In genomic region chr1:160030657-160031367, GRCh38 we compare ENCODE assay signal across 8 cellular contexts. TPM values are rescaled to one million over a fixed set of nuclear protein-coding genes. Genes with fewer than 3 reads are reported as not detected.
DNase-seq lines count a peak whose midpoint lies in the region; ATAC-seq and TF ChIP-seq lines count a peak whose summit lies in the region.

No MANE protein-coding gene starts in this region.

- no peaks in the 10 kb centered on the region for H3K36me3 ChIP-seq in kidney epithelial cell (ENCODE audit: control insufficient read depth, insufficient read depth, low read length)

- in situ Hi-C loops in KBM-7 (cut with MboI; ENCODE audit: low pct_unique_long_range_greater_than_20kb, low sequenced_read_pairs), result no loop called here
- in situ Hi-C loops in astrocyte of the spinal cord (cut with HindIII; ENCODE audit: low sequenced_read_pairs), result no loop called here

- H3K4me3 ChIP-seq in astrocyte of the spinal cord (ENCODE audit: low read depth, low read length) (peak overlapping the region; percentile 70), kidney epithelial cell (ENCODE audit: low read depth, low read length) (peak overlapping the region; percentile 77)

- DNase-seq in AG20443 (ENCODE audit: low spot score) (peak; percentile 22), KBM-7 (peak; percentile 29), astrocyte of the spinal cord (ENCODE audit: low read depth, low spot score) (no peak), kidney epithelial cell (ENCODE audit: low read depth) (no peak), epidermal melanocyte (ENCODE audit: insufficient read length, low spot score) (no peak), NK-92 (lab: John Stamatoyannopoulos, UW; ENCODE audit: unreplicated experiment) (no peak)

- peaks cover 5% of the 10 kb centered on the region for H3K36me3 Mint-ChIP-seq in stimulated activated naive CD8-positive, alpha-beta T cell treated with anti-CD3 and anti-CD28 coated beads, Interleukin-15, Interleukin-2, amounts not matched to agents 100 ng/mL and 50 ng/mL, for 24 hours (ENCODE audit: low read depth)

- peak overlapping the region; percentile 99 for H3K4me3 Mint-ChIP-seq in stimulated activated naive CD8-positive, alpha-beta T cell treated with anti-CD3 and anti-CD28 coated beads, Interleukin-15, Interleukin-2, amounts not matched to agents 100 ng/mL and 50 ng/mL, for 24 hours

- H3K27ac Mint-ChIP-seq in stimulated activated naive CD8-positive, alpha-beta T cell treated with anti-CD3 and anti-CD28 coated beads, Interleukin-15, Interleukin-2, amounts not matched to agents 100 ng/mL and 50 ng/mL, for 24 hours, result peak overlapping the region; percentile 87

- no peak for TF ChIP-seq CTCF in astrocyte of the spinal cord (IDR thresholded peaks at IDR 0.05; ENCODE audit: low read depth, low read length)
- no peak for TF ChIP-seq CTCF in kidney epithelial cell (IDR thresholded peaks at IDR 0.05; ENCODE audit: insufficient read depth, low read length, poor library complexity, severe bottlenecking)

- no peaks in the 10 kb centered on the region for H3K27me3 ChIP-seq in kidney epithelial cell (ENCODE audit: control insufficient read depth, insufficient read depth, low read length)

- no peaks in the 10 kb centered on the region for H3K9me3 Mint-ChIP-seq in stimulated activated naive CD8-positive, alpha-beta T cell treated with anti-CD3 and anti-CD28 coated beads, Interleukin-15, Interleukin-2, amounts not matched to agents 100 ng/mL and 50 ng/mL, for 24 hours

- ATAC-seq in GM18870 (IDR thresholded peaks at IDR 0.05; ENCODE audit: unreplicated experiment), result peak; percentile 1

- H3K4me1 Mint-ChIP-seq in stimulated activated naive CD8-positive, alpha-beta T cell treated with anti-CD3 and anti-CD28 coated beads, Interleukin-15, Interleukin-2, amounts not matched to agents 100 ng/mL and 50 ng/mL, for 24 hours (ENCODE audit: low read depth), result peaks cover 37% of the 10 kb centered on the region

- no peaks in the 10 kb centered on the region for H3K27me3 Mint-ChIP-seq in stimulated activated naive CD8-positive, alpha-beta T cell treated with anti-CD3 and anti-CD28 coated beads, Interleukin-15, Interleukin-2, amounts not matched to agents 100 ng/mL and 50 ng/mL, for 24 hours

RNA-seq across cellular contexts. Expression of gene PIGM, which starts 1.0 kb away (rescaled TPM):
- total RNA-seq in kidney epithelial cell, result 5.3 and 5.5 TPM in 2 replicates

RNA-seq across cellular contexts. Expression of gene KCNJ10, which starts 39.1 kb away (rescaled TPM):
- 0.04 TPM in 1 of 2 replicates, not detected in the other for total RNA-seq in kidney epithelial cell

RNA-seq across cellular contexts. Expression of gene KCNJ9, which starts 50.5 kb away (rescaled TPM):
- total RNA-seq in kidney epithelial cell, result not detected in 2 replicates

Comparison
In these comparisons a context has a peak if more than half of its experiments do, and no peak if none do; other contexts are left out.
1. DNase-seq: peak in AG20443 (single experiment) and KBM-7 (single experiment); none in astrocyte of the spinal cord (single experiment), kidney epithelial cell (single experiment), epidermal melanocyte (single experiment) and NK-92 (single experiment).